Comparison of ENCODE assay signal across 1 cellular context in the genomic region with DNA sequence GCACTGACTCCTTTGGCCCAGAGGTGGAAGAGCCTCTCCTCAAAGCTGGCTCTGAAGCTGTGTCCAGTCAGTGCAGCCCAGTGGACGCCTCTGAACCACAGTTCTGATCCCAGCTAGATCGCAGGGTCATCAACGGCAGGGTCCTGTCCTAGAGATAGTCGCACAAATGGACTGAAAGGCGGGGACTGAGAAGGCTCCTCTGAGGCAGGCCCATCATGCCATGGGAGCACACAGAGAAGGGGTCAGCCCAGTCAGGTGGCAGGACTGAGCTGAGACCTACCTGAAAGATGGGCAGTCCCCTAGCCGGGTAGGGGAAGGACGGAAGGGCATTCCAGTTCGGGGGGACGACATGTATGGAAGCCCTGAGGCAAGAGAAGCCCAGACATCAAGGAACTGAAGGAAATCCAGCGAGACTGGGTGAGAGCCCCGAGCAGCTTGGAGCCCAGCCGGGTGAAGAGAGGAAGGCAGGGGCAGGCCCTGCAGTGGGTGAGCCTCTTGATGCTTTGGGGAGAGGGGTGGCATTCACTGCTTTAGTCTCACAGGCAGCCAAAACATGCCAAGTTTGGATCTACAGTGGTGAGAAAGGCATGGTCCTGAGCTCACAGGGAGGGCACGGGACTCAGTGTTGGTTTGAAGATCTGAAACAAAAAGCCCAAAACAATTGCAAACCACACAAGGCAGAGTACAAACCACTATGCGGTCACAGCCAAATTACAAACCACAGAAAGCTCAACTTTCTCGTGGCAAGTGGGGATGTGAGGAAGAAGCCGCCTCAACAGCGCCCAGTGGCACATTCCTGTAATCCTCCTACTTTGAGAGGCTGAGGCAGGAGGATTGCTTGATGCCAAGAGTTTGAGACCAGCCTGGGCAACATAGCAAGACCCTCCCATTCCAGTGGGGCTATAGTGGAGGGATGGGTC.
TF ChIP-seq lines count a peak whose summit lies in the region.

No MANE protein-coding gene starts in this region.

TF ChIP-seq in endothelial cell of umbilical vein, 7 proteins besides CTCF, POLR2A, EP300 and RAD21:
- no peak for TF ChIP-seq MAX (IDR thresholded peaks at IDR 0.05; ENCODE audit: insufficient read depth, insufficient read length)
- TF ChIP-seq EZH2 (IDR thresholded peaks at IDR 0.05; ENCODE audit: borderline replicate concordance, low read depth, low read length, severe bottlenecking) = no peak
- TF ChIP-seq JUN (IDR thresholded peaks at IDR 0.05; ENCODE audit: borderline replicate concordance, insufficient read depth, insufficient read length, low read depth) = no peak
- TF ChIP-seq GATA2 (IDR thresholded peaks at IDR 0.05; ENCODE audit: insufficient read depth, insufficient read length, low read depth, low read length) = no peak
- no peak for TF ChIP-seq FOS (IDR thresholded peaks at IDR 0.05; ENCODE audit: borderline replicate concordance, insufficient read depth, low read length)
- TF ChIP-seq POLR2AphosphoS5 (IDR thresholded peaks at IDR 0.05; ENCODE audit: insufficient read depth, low read depth, low read length) = no peak
- TF ChIP-seq MYC (IDR thresholded peaks at IDR 0.05; ENCODE audit: low read depth, low read length) = no peak
TF ChIP-seq in endothelial cell of umbilical vein: peak in this region for 0.
